33 cellular contexts compared by ENCODE assay signal in the genomic region with DNA sequence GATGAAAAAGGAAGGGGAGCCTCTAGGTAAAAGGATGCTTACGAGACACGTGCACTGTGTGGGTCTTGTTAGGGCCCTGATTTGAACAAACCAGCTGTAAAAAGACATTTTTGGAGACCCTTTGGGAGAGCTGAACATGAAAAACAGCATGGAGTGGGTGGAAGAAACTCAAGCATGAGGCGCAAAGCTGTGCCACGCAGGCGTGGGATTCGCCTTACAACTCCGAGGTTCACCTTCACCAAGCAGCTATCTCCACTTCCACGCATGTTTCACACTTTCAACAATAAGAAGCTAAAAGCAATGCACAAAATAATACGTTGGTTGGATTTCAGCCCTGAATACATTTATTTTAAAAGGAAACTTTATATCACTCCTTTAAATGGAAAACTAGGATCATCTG.
"Had no signal": no experiment of that assay in that cellular context is flagged by ENCODE, and none has a peak within 500 bp of the region (broad histone marks: within the 10 kb centered on the region; RNA-seq: fewer than 3 reads in every experiment).

No MANE protein-coding gene starts in this region.

- H3K4me3 Mint-ChIP-seq: activated B cell treated with CpG ODN at 0.5 μM for 24 hours; activated CD4-positive, alpha-beta memory T cell treated with anti-CD3 and anti-CD28 coated beads for 36 hours; activated CD4-positive, alpha-beta T cell treated with anti-CD3 and anti-CD28 coated beads, Interleukin-2, amount 10 ng/mL, durations not matched to agents 24 days and 14 days; activated CD8-positive, alpha-beta T cell treated with anti-CD3 and anti-CD28 coated beads for 36 hours; activated naive CD4-positive, alpha-beta T cell treated with anti-CD3 and anti-CD28 coated beads for 36 hours; activated naive CD8-positive, alpha-beta T cell treated with anti-CD3 and anti-CD28 coated beads for 36 hours; activated T-cell treated with anti-CD3 and anti-CD28 coated beads, Interleukin-2, amount 50 U/mL, for 4 hours; activated T-cell treated with anti-CD3 and anti-CD28 coated beads, Interleukin-2, amount 50 U/mL, for 72 hours; activated T-helper 1 cell treated with anti-CD3 and anti-CD28 coated beads, Interleukin-12 subunit alpha, Interleukin-12 subunit beta, Interleukin-2, Interleukin-4 antibody, amounts not matched to agents 30 ng/mL and 10 ng/mL and 1 ng/mL, durations not matched to agents 14 hours and 24 hours and 36 hours; activated T-helper 17 cell treated with anti-CD3 and anti-CD28 coated beads, Interleukin-2, amount 50 U/mL, for 72 hours; T-helper 1 cell treated with Interleukin-12 subunit alpha and Interleukin-12 subunit beta and Interleukin-4 antibody, amounts not matched to agents 30 μg/mL and 1 μg/mL, for 36 hours; T-helper 2 cell treated with Interferon-gamma antibody and Interleukin-4, amounts not matched to agents 5 μg/mL and 100 μg/mL, for 36 hours had no signal

- H3K27me3 Mint-ChIP-seq: activated B cell treated with CpG ODN at 0.5 μM for 24 hours; activated CD4-positive, alpha-beta memory T cell treated with anti-CD3 and anti-CD28 coated beads for 36 hours; activated CD4-positive, alpha-beta T cell treated with anti-CD3 and anti-CD28 coated beads, Interleukin-2, amount 10 ng/mL, durations not matched to agents 24 days and 14 days; activated CD8-positive, alpha-beta T cell treated with anti-CD3 and anti-CD28 coated beads for 36 hours; activated naive CD8-positive, alpha-beta T cell treated with anti-CD3 and anti-CD28 coated beads for 36 hours; activated T-helper 17 cell treated with anti-CD3 and anti-CD28 coated beads, Interleukin-2, amount 50 U/mL, for 72 hours had no signal

- H3K36me3 ChIP-seq: adrenal gland, cardiac muscle cell had no signal

- H3K4me3 ChIP-seq: adrenal gland, body of pancreas, cardiac muscle cell had no signal

- H3K4me1 ChIP-seq: body of pancreas had no signal

- H3K4me1 Mint-ChIP-seq: activated naive CD8-positive, alpha-beta T cell treated with anti-CD3 and anti-CD28 coated beads for 36 hours had no signal

- H3K36me3 Mint-ChIP-seq: activated CD4-positive, alpha-beta memory T cell treated with anti-CD3 and anti-CD28 coated beads for 36 hours; activated naive CD4-positive, alpha-beta T cell treated with anti-CD3 and anti-CD28 coated beads, Interleukin-2, amount 50 U/mL, for 72 hours; activated naive CD8-positive, alpha-beta T cell treated with anti-CD3 and anti-CD28 coated beads for 36 hours had no signal

- H3K9me3 Mint-ChIP-seq: activated B cell treated with CpG ODN at 0.5 μM for 24 hours; activated CD4-positive, alpha-beta memory T cell treated with anti-CD3 and anti-CD28 coated beads for 36 hours; activated CD4-positive, alpha-beta T cell treated with anti-CD3 and anti-CD28 coated beads, Interleukin-2, amount 10 ng/mL, durations not matched to agents 24 days and 14 days; activated CD8-positive, alpha-beta T cell treated with anti-CD3 and anti-CD28 coated beads for 36 hours; activated naive CD4-positive, alpha-beta T cell treated with anti-CD3 and anti-CD28 coated beads for 36 hours; activated naive CD4-positive, alpha-beta T cell treated with anti-CD3 and anti-CD28 coated beads, Interleukin-2, amount 50 U/mL, for 72 hours; activated naive CD8-positive, alpha-beta T cell treated with anti-CD3 and anti-CD28 coated beads for 36 hours; activated T-cell treated with anti-CD3 and anti-CD28 coated beads, Interleukin-2, amount 50 U/mL, for 4 hours; activated T-cell treated with anti-CD3 and anti-CD28 coated beads, Interleukin-2, amount 50 U/mL, for 72 hours; activated T-helper 1 cell treated with anti-CD3 and anti-CD28 coated beads, Interleukin-12 subunit alpha, Interleukin-12 subunit beta, Interleukin-2, Interleukin-4 antibody, amounts not matched to agents 30 ng/mL and 10 ng/mL and 1 ng/mL, durations not matched to agents 14 hours and 24 hours and 36 hours; activated T-helper 17 cell treated with anti-CD3 and anti-CD28 coated beads, Interleukin-2, amount 50 U/mL, for 72 hours; T-helper 1 cell treated with Interleukin-12 subunit alpha and Interleukin-12 subunit beta and Interleukin-4 antibody, amounts not matched to agents 30 μg/mL and 1 μg/mL, for 36 hours; T-helper 2 cell treated with Interferon-gamma antibody and Interleukin-4, amounts not matched to agents 5 μg/mL and 100 μg/mL, for 36 hours had no signal

- H3K27me3 ChIP-seq: adrenal gland, body of pancreas, cardiac muscle cell had no signal

- ATAC-seq: activated CD8-positive, alpha-beta T cell treated with anti-CD3 and anti-CD28 coated beads for 36 hours; activated naive CD4-positive, alpha-beta T cell treated with anti-CD3 and anti-CD28 coated beads, Interleukin-2, amount 50 U/mL, for 72 hours; activated T-cell treated with anti-CD3 and anti-CD28 coated beads, Interleukin-2, amount 50 U/mL, for 4 hours; activated T-cell treated with anti-CD3 and anti-CD28 coated beads, Interleukin-2, amount 50 U/mL, for 72 hours; activated T-helper 17 cell treated with anti-CD3 and anti-CD28 coated beads, Interleukin-2, amount 50 U/mL, for 72 hours; body of pancreas had no signal

- H3K27ac ChIP-seq: adrenal gland, body of pancreas, cardiac muscle cell, VCaP had no signal

- DNase-seq: activated B cell treated with CpG ODN at 0.5 μM for 24 hours; activated CD4-positive, alpha-beta memory T cell treated with anti-CD3 and anti-CD28 coated beads for 36 hours; activated CD4-positive, alpha-beta T cell treated with anti-CD3 and anti-CD28 coated beads for 4 hours; activated CD4-positive, alpha-beta T cell treated with anti-CD3 and anti-CD28 coated beads, Interleukin-2, amount 10 ng/mL, durations not matched to agents 24 days and 14 days; activated CD4-positive, alpha-beta T cell treated with anti-CD3 and anti-CD28 coated beads, Interleukin-2, amount 50 U/mL, for 1 hour; activated CD4-positive, alpha-beta T cell treated with anti-CD3 and anti-CD28 coated beads, Interleukin-2, amount 50 U/mL, for 4 hours; activated CD4-positive, CD25-positive, alpha-beta regulatory T cell treated with anti-CD3 and anti-CD28 coated beads, Interleukin-2, amount 50 U/mL, for 72 hours; activated CD8-positive, alpha-beta memory T cell treated with anti-CD3 and anti-CD28 coated beads, Interleukin-2, amount 50 U/mL, for 4 hours; activated CD8-positive, alpha-beta T cell treated with anti-CD3 and anti-CD28 coated beads for 36 hours; activated effector memory CD4-positive, alpha-beta T cell treated with anti-CD3 and anti-CD28 coated beads, Interleukin-2, amount 50 U/mL, for 16 hours; activated gamma-delta T cell treated with Interleukin-2 at 50 U/mL for 16 hours; activated naive CD4-positive, alpha-beta T cell; activated naive CD4-positive, alpha-beta T cell treated with anti-CD3 and anti-CD28 coated beads for 36 hours; activated naive CD4-positive, alpha-beta T cell treated with anti-CD3 and anti-CD28 coated beads, Interleukin-2, amount 50 U/mL, for 16 hours; activated naive CD8-positive, alpha-beta T cell treated with anti-CD3 and anti-CD28 coated beads for 36 hours; activated T-cell treated with anti-CD3 and anti-CD28 coated beads for 4 hours; activated T-cell treated with anti-CD3 and anti-CD28 coated beads, Interleukin-2, amount 50 U/mL, for 1 hour; activated T-cell treated with anti-CD3 and anti-CD28 coated beads, Interleukin-2, amount 50 U/mL, for 4 hours; activated T-cell treated with anti-CD3 and anti-CD28 coated beads, Interleukin-2, amount 50 U/mL, for 72 hours; adrenal gland; amniotic stem cell; body of pancreas; SW 1271; T-helper 1 cell; T-helper 2 cell; T-helper 9 cell had no signal

- H3K27ac Mint-ChIP-seq: activated B cell treated with CpG ODN at 0.5 μM for 24 hours; activated CD4-positive, alpha-beta memory T cell treated with anti-CD3 and anti-CD28 coated beads for 36 hours; activated CD4-positive, alpha-beta T cell treated with anti-CD3 and anti-CD28 coated beads, Interleukin-2, amount 10 ng/mL, durations not matched to agents 24 days and 14 days; activated CD8-positive, alpha-beta T cell treated with anti-CD3 and anti-CD28 coated beads for 36 hours; activated naive CD4-positive, alpha-beta T cell treated with anti-CD3 and anti-CD28 coated beads for 36 hours; activated naive CD8-positive, alpha-beta T cell treated with anti-CD3 and anti-CD28 coated beads for 36 hours; activated T-cell treated with anti-CD3 and anti-CD28 coated beads, Interleukin-2, amount 50 U/mL, for 72 hours; activated T-helper 1 cell treated with anti-CD3 and anti-CD28 coated beads, Interleukin-12 subunit alpha, Interleukin-12 subunit beta, Interleukin-2, Interleukin-4 antibody, amounts not matched to agents 30 ng/mL and 10 ng/mL and 1 ng/mL, durations not matched to agents 14 hours and 24 hours and 36 hours; T-helper 1 cell treated with Interleukin-12 subunit alpha and Interleukin-12 subunit beta and Interleukin-4 antibody, amounts not matched to agents 30 μg/mL and 1 μg/mL, for 36 hours; T-helper 2 cell treated with Interferon-gamma antibody and Interleukin-4, amounts not matched to agents 5 μg/mL and 100 μg/mL, for 36 hours had no signal

- H3K9me3 ChIP-seq: adrenal gland, body of pancreas had no signal
